12 cellular contexts compared by ENCODE assay signal in the genomic region with DNA sequence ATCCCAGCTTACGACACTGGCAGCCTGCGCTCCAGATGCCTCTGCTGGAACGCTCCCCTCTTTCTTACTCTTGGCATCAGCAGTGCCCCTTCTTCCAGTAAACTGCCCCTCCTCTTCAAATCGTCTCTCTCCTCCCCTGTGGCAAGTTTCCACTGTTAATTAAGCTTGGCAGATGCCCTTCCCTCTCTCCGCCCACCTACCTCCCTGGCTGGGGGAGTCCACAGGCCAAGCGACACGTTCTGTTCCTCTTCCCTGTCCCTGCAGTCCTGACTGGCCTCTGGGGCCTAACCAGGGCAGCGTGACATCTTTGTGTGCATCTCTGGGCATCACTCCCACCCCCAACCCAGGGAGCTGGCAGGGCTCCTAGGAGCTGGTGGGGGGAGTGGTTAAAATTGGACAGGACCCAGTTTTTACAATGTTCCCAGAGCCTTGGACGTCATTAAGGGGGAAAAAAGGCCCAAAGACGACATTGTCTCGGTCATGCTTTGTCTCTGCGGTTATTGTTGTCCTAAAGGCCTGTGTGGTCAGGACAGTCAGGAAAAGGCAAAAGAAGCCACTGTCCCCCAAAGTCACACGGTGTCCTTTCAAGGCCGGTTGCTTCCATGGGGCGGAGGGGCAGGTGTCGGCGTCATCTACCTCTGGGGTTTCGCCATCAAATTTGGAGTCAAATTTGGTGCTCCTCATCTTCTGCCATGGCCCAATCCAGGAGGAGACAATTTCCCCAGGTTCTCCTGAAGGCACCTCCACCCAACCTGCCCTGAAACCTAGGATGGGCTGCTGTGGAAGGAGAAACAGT. TPM values are rescaled to one million over a fixed set of nuclear protein-coding genes. Genes with fewer than 3 reads are reported as not detected.
DNase-seq lines count a peak whose midpoint lies in the region; ATAC-seq and TF ChIP-seq lines count a peak whose summit lies in the region.
"Had no signal": no experiment of that assay in that cellular context is flagged by ENCODE, and none has a peak within 500 bp of the region (broad histone marks: within the 10 kb centered on the region; RNA-seq: fewer than 3 reads in every experiment).

No MANE protein-coding gene starts in this region.

- TF ChIP-seq POLR2A in ovary (IDR thresholded peaks at IDR 0.05) (no peak), erythroblast (IDR thresholded peaks at IDR 0.05; ENCODE audit: low read length) (no peak)

- intact Hi-C loops in heart right ventricle (cut with DNase I), result no loop called here
- intact Hi-C loops in left ventricle myocardium inferior (cut with micrococcal nuclease), result no loop called here
- intact Hi-C loops in ovary (cut with DNase I), result no loop called here
- intact Hi-C loops in activated naive CD4-positive, alpha-beta T cell treated with anti-CD3 and anti-CD28 coated beads for 36 hours (cut with micrococcal nuclease), result no loop called here

- H3K27me3 ChIP-seq in heart right ventricle (no peaks in the 10 kb centered on the region), left ventricle myocardium inferior (ENCODE audit: low read depth) (no peaks in the 10 kb centered on the region), ovary (no peaks in the 10 kb centered on the region)

- 80% methylated on average over 18 of the region's 18 CpGs for WGBS in heart right ventricle, 2 donors
- 50 to 58% (median 52%) methylated on average over 18 of the region's 18 CpGs for WGBS in ovary, 3 donors

- no peak overlapping the region for H3K4me3 Mint-ChIP-seq in activated naive CD4-positive, alpha-beta T cell treated with anti-CD3 and anti-CD28 coated beads for 36 hours
- H3K4me3 Mint-ChIP-seq: activated B cell treated with CpG ODN at 0.5 μM for 24 hours had no signal

- H3K4me3 ChIP-seq in heart right ventricle (no peak overlapping the region), left ventricle myocardium inferior (no peak overlapping the region), ovary (no peak overlapping the region)

- H3K27ac Mint-ChIP-seq in activated naive CD4-positive, alpha-beta T cell treated with anti-CD3 and anti-CD28 coated beads for 36 hours, result no peak overlapping the region

- CTCF ChIA-PET in activated naive CD4-positive, alpha-beta T cell treated with anti-CD3 and anti-CD28 coated beads for 36 hours (lab: Charles Lee), result no interaction called here

- H3K36me3 ChIP-seq in heart right ventricle (peaks cover 0 to 14% (median 0%) of the 10 kb centered on the region in 9 donors), left ventricle myocardium inferior (peaks cover 9% of the 10 kb centered on the region), ovary (no peaks in the 10 kb centered on the region)

- H3K36me3 Mint-ChIP-seq in activated naive CD4-positive, alpha-beta T cell treated with anti-CD3 and anti-CD28 coated beads for 36 hours (ENCODE audit: low read depth), result no peaks in the 10 kb centered on the region
- H3K36me3 Mint-ChIP-seq: naive thymus-derived CD8-positive, alpha-beta T cell had no signal

- H3K27me3 Mint-ChIP-seq in activated naive CD4-positive, alpha-beta T cell treated with anti-CD3 and anti-CD28 coated beads for 36 hours (ENCODE audit: low read depth), result no peaks in the 10 kb centered on the region
- H3K27me3 Mint-ChIP-seq: activated B cell treated with CpG ODN at 0.5 μM for 24 hours; naive thymus-derived CD8-positive, alpha-beta T cell had no signal

- ATAC-seq in heart right ventricle, result peak in 7 of 8 donors; percentile 10 to 63 (median 34)
- ATAC-seq: naive thymus-derived CD8-positive, alpha-beta T cell had no signal

- H3K9me3 Mint-ChIP-seq in activated naive CD4-positive, alpha-beta T cell treated with anti-CD3 and anti-CD28 coated beads for 36 hours, result no peaks in the 10 kb centered on the region
- H3K9me3 Mint-ChIP-seq: activated B cell treated with CpG ODN at 0.5 μM for 24 hours; naive thymus-derived CD8-positive, alpha-beta T cell had no signal

- H3K9me3 ChIP-seq in heart right ventricle (no peaks in the 10 kb centered on the region), left ventricle myocardium inferior (replicated peaks) (no peaks in the 10 kb centered on the region), ovary (no peaks in the 10 kb centered on the region)

- TF ChIP-seq CTCF in heart right ventricle (IDR thresholded peaks at IDR 0.05), result no peak
- no peak for TF ChIP-seq CTCF in left ventricle myocardium inferior (IDR thresholded peaks at IDR 0.05; ENCODE audit: borderline replicate concordance)
- no peak for TF ChIP-seq CTCF in ovary (IDR thresholded peaks at IDR 0.05)

- no peak for DNase-seq in heart right ventricle
- no peak for DNase-seq in left ventricle myocardium inferior
- DNase-seq in fibroblast of the conjunctiva (ENCODE audit: low read depth), result peak; percentile 62
- DNase-seq in ovary, result peak; percentile 54 to 82 (median 72)
- DNase-seq in activated naive CD4-positive, alpha-beta T cell treated with anti-CD3 and anti-CD28 coated beads for 36 hours, result no peak
- DNase-seq in NOMO-1 treated with DMSO at 0.1 percent for 48 hours (lab: John Stamatoyannopoulos, UW; ENCODE audit: unreplicated experiment), result no peak
- DNase-seq in erythroblast (lab: John Stamatoyannopoulos, UW), result no peak
- DNase-seq in NCI-H526 treated with DMSO at 0.1 percent for 48 hours (lab: John Stamatoyannopoulos, UW), result no peak
- DNase-seq: ACHN; activated B cell treated with CpG ODN at 0.5 μM for 24 hours; activated naive CD4-positive, alpha-beta T cell treated with Interleukin-2 at 50 U/mL for 16 hours had no signal

- H3K27ac ChIP-seq in heart right ventricle, result no peak overlapping the region
- H3K27ac ChIP-seq in left ventricle myocardium inferior (replicated peaks), result no peak overlapping the region
- peak overlapping the region in 1 of 2 donors; percentile 70 for H3K27ac ChIP-seq in ovary

- no peak for TF ChIP-seq EP300 in ovary (IDR thresholded peaks at IDR 0.05)

- H3K4me1 Mint-ChIP-seq in activated naive CD4-positive, alpha-beta T cell treated with anti-CD3 and anti-CD28 coated beads for 36 hours (ENCODE audit: low read depth), result peaks cover 11% of the 10 kb centered on the region

- H3K4me1 ChIP-seq in heart right ventricle (peaks cover 0 to 25% (median 15%) of the 10 kb centered on the region in 9 donors), left ventricle myocardium inferior (peaks cover 24% of the 10 kb centered on the region), ovary (ENCODE audit: insufficient read depth) (peaks cover 24% of the 10 kb centered on the region)

RNA-seq across cellular contexts. Expression of gene DLG5, which starts 54.2 kb away (rescaled TPM):
- 10 to 100 TPM in 7 of 10 donors, 1 to 10 TPM in 3; 6.6 to 14.1 (median 11.7) TPM for total RNA-seq in heart right ventricle
- polyA plus RNA-seq in heart right ventricle, result 1 to 10 TPM; 5.0 to 5.8 TPM
- 8.9 TPM for total RNA-seq in left ventricle myocardium inferior
- total RNA-seq in ovary, result 10 to 100 TPM; 30.5 to 71.9 (median 45.5) TPM
- 10 to 100 TPM; 29.1 to 36.4 TPM for polyA plus RNA-seq in ovary
- 1 to 10 TPM; 2.6 to 3.3 TPM for total RNA-seq in activated naive CD4-positive, alpha-beta T cell treated with anti-CD3 and anti-CD28 coated beads for 36 hours

Comparison
In these comparisons a context has a peak if more than half of its experiments do, and no peak if none do; other contexts are left out.
1. DNase-seq: peak in fibroblast of the conjunctiva (single experiment) and ovary (5 of 5); none in heart right ventricle (0 of 2), left ventricle myocardium inferior (single experiment), activated naive CD4-positive, alpha-beta T cell treated with anti-CD3 and anti-CD28 coated beads for 36 hours (single experiment), NOMO-1 treated with DMSO at 0.1 percent for 48 hours (single experiment), erythroblast (0 of 2) and NCI-H526 treated with DMSO at 0.1 percent for 48 hours (single experiment).